In the genomic region with DNA sequence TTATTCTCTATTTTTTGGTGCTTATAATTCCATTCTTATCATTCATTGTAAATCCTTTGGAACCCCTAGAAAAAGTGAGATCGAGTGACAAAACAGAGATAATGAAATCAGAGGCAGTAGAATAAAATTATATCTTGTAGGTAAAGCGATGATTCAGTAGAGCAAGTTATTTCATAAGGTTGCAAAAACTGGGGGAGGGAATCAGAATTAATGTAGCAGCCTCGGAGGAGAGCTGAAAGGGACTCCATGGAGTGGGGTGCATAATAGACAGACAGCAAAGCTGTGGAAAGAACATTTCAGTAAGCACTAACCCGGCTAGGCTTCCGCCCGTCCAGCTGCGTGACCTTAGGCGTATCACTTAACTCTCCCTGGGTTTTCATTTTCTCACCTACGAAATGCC, we compare ENCODE assay signal across 23 cellular contexts.
"Had no signal": no experiment of that assay in that cellular context is flagged by ENCODE, and none has a peak within 500 bp of the region (broad histone marks: within the 10 kb centered on the region; RNA-seq: fewer than 3 reads in every experiment).

No MANE protein-coding gene starts in this region.

- ATAC-seq: effector memory CD8-positive, alpha-beta T cell; esophagus mucosa; foreskin keratinocyte; gastrocnemius medialis; gastroesophageal sphincter; heart left ventricle; heart right ventricle had no signal

- H3K36me3 ChIP-seq: colonic mucosa, esophagus muscularis mucosa, esophagus squamous epithelium, gastrocnemius medialis, gastroesophageal sphincter, heart left ventricle, heart right ventricle had no signal

- H3K27me3 ChIP-seq: colonic mucosa, esophagus squamous epithelium, foreskin keratinocyte, gastrocnemius medialis, gastroesophageal sphincter had no signal

- H3K4me3 ChIP-seq: colonic mucosa, coronary artery, dorsolateral prefrontal cortex, esophagus muscularis mucosa, esophagus squamous epithelium, gastrocnemius medialis, gastroesophageal sphincter, heart left ventricle, heart right ventricle had no signal

- H3K4me1 ChIP-seq: colonic mucosa, esophagus muscularis mucosa, esophagus squamous epithelium, foreskin keratinocyte, gastrocnemius medialis, gastroesophageal sphincter, heart left ventricle, heart right ventricle had no signal

- DNase-seq: colonic mucosa; cortex of kidney; dermis blood vessel endothelial cell; dorsolateral prefrontal cortex; effector CD4-positive, alpha-beta T cell; effector CD8-positive, alpha-beta T cell; effector memory CD4-positive, alpha-beta T cell; effector memory CD8-positive, alpha-beta T cell; endodermal cell; erythroblast; esophagus squamous epithelium; foreskin fibroblast; foreskin keratinocyte; foreskin melanocyte; gastrocnemius medialis; glutamatergic neuron; heart left ventricle; heart right ventricle had no signal

- H3K9me3 ChIP-seq: colonic mucosa, esophagus muscularis mucosa, esophagus squamous epithelium, gastrocnemius medialis, gastroesophageal sphincter, heart left ventricle, heart right ventricle had no signal

- H3K27ac ChIP-seq: colonic mucosa, coronary artery, dorsolateral prefrontal cortex, epithelial cell of prostate, esophagus muscularis mucosa, esophagus squamous epithelium, foreskin keratinocyte, gastrocnemius medialis, gastroesophageal sphincter, heart left ventricle, heart right ventricle had no signal
